ENCODE assay signal across 15 cellular contexts in the genomic region with DNA sequence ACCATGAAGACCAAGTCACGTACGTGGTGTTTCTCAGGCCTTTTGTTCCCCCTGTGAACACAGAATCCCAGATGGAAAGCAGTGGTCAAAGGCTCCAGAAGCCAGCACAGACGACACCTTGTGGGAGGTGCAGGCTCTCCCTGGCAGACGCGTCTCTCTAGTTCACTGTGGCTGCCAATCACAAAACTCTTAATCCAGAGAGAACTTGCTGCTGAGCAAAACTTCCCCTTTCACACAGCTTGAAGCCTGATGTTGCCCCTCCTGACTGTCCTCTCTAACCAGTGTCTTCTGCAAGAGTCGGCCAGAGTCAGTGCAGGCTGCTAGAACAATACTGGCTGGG.
DNase-seq lines count a peak whose midpoint lies in the region; ATAC-seq, FAIRE-seq and TF ChIP-seq lines count a peak whose summit lies in the region.
"Had no signal": no experiment of that assay in that cellular context is flagged by ENCODE, and none has a peak within 500 bp of the region (broad histone marks: within the 10 kb centered on the region; RNA-seq: fewer than 3 reads in every experiment).

No MANE protein-coding gene starts in this region.

- peaks cover 5% of the 10 kb centered on the region for H3K4me1 ChIP-seq in neural progenitor cell
- H3K4me1 ChIP-seq in gastroesophageal sphincter: no peaks in the 10 kb centered on the region
- peaks cover 7% of the 10 kb centered on the region for H3K4me1 ChIP-seq in BE2C
- H3K4me1 ChIP-seq: adrenal gland had no signal

- TF ChIP-seq CTCF in bronchial epithelial cell (IDR thresholded peaks at IDR 0.05; ENCODE audit: insufficient read depth, low read length, severe bottlenecking) (peak; percentile 14), neural progenitor cell (IDR thresholded peaks at IDR 0.05) (peak; percentile 5), gastroesophageal sphincter (IDR thresholded peaks at IDR 0.05) (no peak), BE2C (IDR thresholded peaks at IDR 0.05; ENCODE audit: low read depth, low read length) (no peak)

- no peaks in the 10 kb centered on the region for H3K27me3 Mint-ChIP-seq in neural progenitor cell (ENCODE audit: insufficient read depth, low read depth)

- H3K27me3 ChIP-seq in bronchial epithelial cell (ENCODE audit: control insufficient read depth, insufficient read depth, low read length) (peaks cover 3% of the 10 kb centered on the region), neural progenitor cell (no peaks in the 10 kb centered on the region), gastroesophageal sphincter (peaks cover 24% of the 10 kb centered on the region), BE2C (no peaks in the 10 kb centered on the region)
- H3K27me3 ChIP-seq: adrenal gland had no signal

- no peak for ATAC-seq in gastroesophageal sphincter

- no peaks in the 10 kb centered on the region for H4K20me1 ChIP-seq in neural progenitor cell (ENCODE audit: low read depth)

- H3K4me2 ChIP-seq in neural progenitor cell: no peak overlapping the region

- WGBS in gastroesophageal sphincter (ENCODE audit: low coverage in 1 of 2), 2 donors: 100% methylated on average over 1 of the region's 6 CpGs; no CpG with 5 or more reads in 1 of the 2 donors

- no peak for TF ChIP-seq POLR2A in gastroesophageal sphincter (IDR thresholded peaks at IDR 0.05)

- peaks cover 10% of the 10 kb centered on the region for H3K4me1 Mint-ChIP-seq in neural progenitor cell

- no peaks in the 10 kb centered on the region for H3K9me3 ChIP-seq in neural progenitor cell (ENCODE audit: low read depth)
- H3K9me3 ChIP-seq in gastroesophageal sphincter: no peaks in the 10 kb centered on the region
- H3K9me3 ChIP-seq in BE2C: no peaks in the 10 kb centered on the region
- H3K9me3 ChIP-seq: adrenal gland, MG63, thoracic aorta had no signal

- no peaks in the 10 kb centered on the region for H3K36me3 Mint-ChIP-seq in neural progenitor cell

- no peak overlapping the region for H3K9ac ChIP-seq in neural progenitor cell

- no peak for TF ChIP-seq EP300 in gastroesophageal sphincter (IDR thresholded peaks at IDR 0.05)

- H3K4me3 Mint-ChIP-seq in neural progenitor cell: no peak overlapping the region

- DNase-seq in DMS53 (lab: John Stamatoyannopoulos, UW): peak; percentile 45
- DNase-seq in DMS53 treated with DMSO at 0.1 percent for 48 hours (lab: John Stamatoyannopoulos, UW; ENCODE audit: unreplicated experiment): no peak
- peak; percentile 28 for DNase-seq in NCI-H2196 (lab: John Stamatoyannopoulos, UW; ENCODE audit: unreplicated experiment)
- DNase-seq in bronchial epithelial cell (ENCODE audit: low read depth): no peak
- DNase-seq in neural progenitor cell (ENCODE audit: low spot score): peak; percentile 40
- no peak for DNase-seq in RCC 7860 (ENCODE audit: low spot score)
- no peak for DNase-seq in BE2C
- DNase-seq: adrenal gland; DND-41; MG63; NK-92 treated with Interleukin-12 subunit alpha and Interleukin-12 subunit beta, amount 100 ng/mL, for 24 hours; right cardiac atrium had no signal

- H3K36me3 ChIP-seq in bronchial epithelial cell (ENCODE audit: control insufficient read depth, insufficient read depth, low read length) (no peaks in the 10 kb centered on the region), neural progenitor cell (no peaks in the 10 kb centered on the region), gastroesophageal sphincter (no peaks in the 10 kb centered on the region), BE2C (no peaks in the 10 kb centered on the region)
- H3K36me3 ChIP-seq: adrenal gland, MG63, thoracic aorta had no signal

- peak overlapping the region; percentile 67 for H3K27ac Mint-ChIP-seq in neural progenitor cell

- H3K9me3 Mint-ChIP-seq in neural progenitor cell: peaks cover 2% of the 10 kb centered on the region

- H3F3A ChIP-seq in neural progenitor cell (ENCODE audit: low read depth): no peaks in the 10 kb centered on the region

- no peaks in the 10 kb centered on the region for H3K79me2 ChIP-seq in neural progenitor cell (ENCODE audit: low read depth)

- no peak for FAIRE-seq in bronchial epithelial cell (lab: Jason Lieb, UNC)
- no peak for FAIRE-seq in RCC 7860 (lab: Jason Lieb, UNC)
- FAIRE-seq: GM18507 had no signal

- no peak overlapping the region for H3K4me3 ChIP-seq in bronchial epithelial cell (ENCODE audit: low read depth, low read length)
- no peak overlapping the region for H3K4me3 ChIP-seq in neural progenitor cell
- no peak overlapping the region for H3K4me3 ChIP-seq in gastroesophageal sphincter
- no peak overlapping the region for H3K4me3 ChIP-seq in BE2C (ENCODE audit: low read depth, low read length)
- H3K4me3 ChIP-seq: adrenal gland, MG63, thoracic aorta had no signal

- H3K27ac ChIP-seq in neural progenitor cell (no peak overlapping the region), gastroesophageal sphincter (no peak overlapping the region)
- H3K27ac ChIP-seq: adrenal gland, thoracic aorta had no signal

- peak overlapping the region; percentile 73 for H2AFZ ChIP-seq in neural progenitor cell (replicated peaks)

Comparison
In these comparisons a context has a peak if more than half of its experiments do, and no peak if none do; other contexts are left out.
1. DNase-seq: peak in DMS53 (single experiment), NCI-H2196 (single experiment) and neural progenitor cell (single experiment); none in DMS53 treated with DMSO at 0.1 percent for 48 hours (single experiment), bronchial epithelial cell (single experiment), RCC 7860 (single experiment) and BE2C (single experiment).
2. CTCF ChIP-seq: peak in bronchial epithelial cell (single experiment) and neural progenitor cell (single experiment); none in gastroesophageal sphincter (0 of 4) and BE2C (single experiment).